ENCODE assay signal across 15 cellular contexts in the genomic region with DNA sequence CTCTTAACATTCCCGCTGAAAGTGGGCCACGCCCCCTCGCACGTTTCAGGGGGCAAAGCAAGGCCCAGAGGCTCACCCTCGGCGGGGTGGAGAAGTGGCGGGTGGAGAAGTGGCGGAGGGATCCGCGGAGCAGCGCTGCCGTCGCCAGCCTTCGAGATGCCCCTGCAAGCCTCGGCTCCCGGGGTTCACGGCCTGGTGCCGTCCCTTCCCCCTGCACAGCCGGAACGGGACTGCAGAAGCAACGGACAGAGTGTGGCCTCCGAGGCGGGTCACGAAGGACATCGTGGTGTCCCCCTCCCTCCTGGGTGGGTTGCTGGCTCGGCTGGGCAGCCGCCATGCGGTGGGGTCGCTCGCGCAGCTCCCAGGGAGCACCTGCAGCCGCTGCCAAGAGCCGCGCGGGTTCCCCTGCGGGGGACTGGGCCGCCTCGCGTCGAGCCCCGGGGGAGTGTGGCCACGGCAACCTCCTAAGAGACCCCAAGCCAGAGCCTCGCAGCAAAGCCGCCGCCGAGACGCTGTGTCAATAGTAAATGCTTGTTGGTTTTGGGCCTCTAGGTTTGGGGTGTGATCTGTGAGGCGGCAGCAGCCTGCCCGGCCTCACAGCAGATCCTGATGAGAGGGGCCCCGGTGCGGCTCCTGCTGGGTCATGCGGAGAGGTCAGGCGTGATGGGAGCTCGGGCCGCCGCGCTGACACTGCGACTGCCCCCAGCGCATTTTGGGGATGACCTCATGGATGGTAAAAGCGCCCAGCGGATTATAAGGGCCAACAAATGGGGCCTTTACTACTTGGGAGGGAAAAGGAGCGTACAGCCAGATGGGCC. TPM values are rescaled to one million over a fixed set of nuclear protein-coding genes. Genes with fewer than 3 reads are reported as not detected.
DNase-seq lines count a peak whose midpoint lies in the region; ATAC-seq and TF ChIP-seq lines count a peak whose summit lies in the region.
"Had no signal": no experiment of that assay in that cellular context is flagged by ENCODE, and none has a peak within 500 bp of the region (broad histone marks: within the 10 kb centered on the region; RNA-seq: fewer than 3 reads in every experiment).

No MANE protein-coding gene starts in this region.

- H3K4me3 ChIP-seq in OCI-LY1 (ENCODE audit: low read depth, low read length, poor library complexity, severe bottlenecking) (no peak overlapping the region), vagina (no peak overlapping the region)
- H3K4me3 ChIP-seq: ascending aorta had no signal

- peak overlapping the region; percentile 93 for H3K27ac ChIP-seq in OCI-LY1 (ENCODE audit: low read depth, low read length, poor library complexity, severe bottlenecking)
- H3K27ac ChIP-seq in vagina = peak overlapping the region; percentile 62
- H3K27ac ChIP-seq: ascending aorta, KMS-11 had no signal

- peaks cover 27 to 49% of the 10 kb centered on the region in 2 donors for H3K4me1 Mint-ChIP-seq in natural killer cell
- H3K4me1 Mint-ChIP-seq in natural killer cell treated with Interleukin-12 subunit alpha and Interleukin-12 subunit beta and Interleukin-15 and Interleukin-18, amount 100 ng/mL, for 72 hours (ENCODE audit: low read depth in 2 of 2) = peaks cover 31 to 39% of the 10 kb centered on the region in 2 donors

- H3K4me1 ChIP-seq in OCI-LY1 (ENCODE audit: insufficient read depth, low read length, severe bottlenecking) (peaks cover 43% of the 10 kb centered on the region), vagina (peaks cover 42% of the 10 kb centered on the region)

- TF ChIP-seq POLR2A in vagina (IDR thresholded peaks at IDR 0.05) = no peak

- TF ChIP-seq CTCF in natural killer cell (IDR thresholded peaks at IDR 0.05) = no peak
- TF ChIP-seq CTCF in OCI-LY1 (IDR thresholded peaks at IDR 0.05; ENCODE audit: low read length) = no peak
- TF ChIP-seq CTCF in vagina (IDR thresholded peaks at IDR 0.05) = no peak

- no peaks in the 10 kb centered on the region for H4K20me1 ChIP-seq in OCI-LY1 (ENCODE audit: insufficient read depth, low read length)

- ATAC-seq in natural killer cell (no peak), GM19023 (IDR thresholded peaks at IDR 0.05; ENCODE audit: unreplicated experiment) (no peak)
- no peak for ATAC-seq in natural killer cell treated with Interleukin-12 subunit alpha and Interleukin-12 subunit beta and Interleukin-15 and Interleukin-18, amount 100 ng/mL, for 72 hours
- ATAC-seq: stimulated activated naive CD8-positive, alpha-beta T cell treated with anti-CD3 and anti-CD28 coated beads, Interleukin-15, amount 100 ng/mL, for 72 hours had no signal

- no peaks in the 10 kb centered on the region for H3F3A ChIP-seq in OCI-LY1 (ENCODE audit: insufficient read depth, low read length)

- no peak overlapping the region; the same call in 1 of the 2 replicates for H3K4me2 ChIP-seq in OCI-LY1 (ENCODE audit: low read length)
- H3K4me2 ChIP-seq: KMS-11 had no signal

- H3K9me3 ChIP-seq in OCI-LY1 (ENCODE audit: low read length) (no peaks in the 10 kb centered on the region), vagina (no peaks in the 10 kb centered on the region)
- H3K9me3 ChIP-seq: ascending aorta had no signal

- no peak overlapping the region for H2AFZ ChIP-seq in OCI-LY1 (ENCODE audit: low read length)

- no peaks in the 10 kb centered on the region for H3K27me3 Mint-ChIP-seq in natural killer cell (ENCODE audit: low read depth in 2 of 2)
- no peaks in the 10 kb centered on the region for H3K27me3 Mint-ChIP-seq in natural killer cell treated with Interleukin-12 subunit alpha and Interleukin-12 subunit beta and Interleukin-15 and Interleukin-18, amount 100 ng/mL, for 72 hours
- H3K27me3 Mint-ChIP-seq: stimulated activated naive CD8-positive, alpha-beta T cell treated with anti-CD3 and anti-CD28 coated beads, Interleukin-15, amount 100 ng/mL, for 72 hours had no signal

- intact Hi-C loops in natural killer cell (cut with micrococcal nuclease) = loop anchor here (5.0 kb wide), 1 partner anchor 150 kb away; the partner anchor contains the start of gene RNF126
- intact Hi-C loops in vagina (cut with DNase I) = no loop called here

- H3K79me2 ChIP-seq in OCI-LY1 (ENCODE audit: insufficient read depth, low read length) = no peaks in the 10 kb centered on the region

- H3K27me3 ChIP-seq in OCI-LY1 (ENCODE audit: insufficient read depth, low read length) (no peaks in the 10 kb centered on the region), vagina (no peaks in the 10 kb centered on the region)
- H3K27me3 ChIP-seq: ascending aorta had no signal

- no peaks in the 10 kb centered on the region for H3K9me3 Mint-ChIP-seq in natural killer cell
- H3K9me3 Mint-ChIP-seq in natural killer cell treated with Interleukin-12 subunit alpha and Interleukin-12 subunit beta and Interleukin-15 and Interleukin-18, amount 100 ng/mL, for 72 hours = no peaks in the 10 kb centered on the region
- H3K9me3 Mint-ChIP-seq: stimulated activated naive CD8-positive, alpha-beta T cell treated with anti-CD3 and anti-CD28 coated beads, Interleukin-15, amount 100 ng/mL, for 72 hours had no signal

- no peak overlapping the region for H3K4me3 Mint-ChIP-seq in natural killer cell
- H3K4me3 Mint-ChIP-seq in natural killer cell treated with Interleukin-12 subunit alpha and Interleukin-12 subunit beta and Interleukin-15 and Interleukin-18, amount 100 ng/mL, for 72 hours = no peak overlapping the region

- H3K9me2 ChIP-seq in OCI-LY1 (ENCODE audit: low read depth, low read length) = no peaks in the 10 kb centered on the region

- peak overlapping the region; percentile 99 to 100 for H3K27ac Mint-ChIP-seq in natural killer cell
- no peak overlapping the region for H3K27ac Mint-ChIP-seq in natural killer cell treated with Interleukin-12 subunit alpha and Interleukin-12 subunit beta and Interleukin-15 and Interleukin-18, amount 100 ng/mL, for 72 hours

- peaks cover 17% of the 10 kb centered on the region for H3K36me3 ChIP-seq in OCI-LY1 (ENCODE audit: insufficient read depth, low read length)
- no peaks in the 10 kb centered on the region for H3K36me3 ChIP-seq in vagina

- no peaks in the 10 kb centered on the region for H3K36me3 Mint-ChIP-seq in natural killer cell
- no peaks in the 10 kb centered on the region for H3K36me3 Mint-ChIP-seq in natural killer cell treated with Interleukin-12 subunit alpha and Interleukin-12 subunit beta and Interleukin-15 and Interleukin-18, amount 100 ng/mL, for 72 hours

- no peak overlapping the region for H3K9ac ChIP-seq in OCI-LY1 (ENCODE audit: low read length)
- H3K9ac ChIP-seq: KMS-11 had no signal

- DNase-seq in natural killer cell (no peak), islet precursor cell (peak; percentile 70), vagina (ENCODE audit: extremely low spot score in 2 of 2) (no peak), H4 (ENCODE audit: low spot score) (no peak), iPS-NIHi11 (ENCODE audit: low spot score) (no peak)
- DNase-seq in natural killer cell treated with Interleukin-12 subunit alpha and Interleukin-12 subunit beta and Interleukin-15 and Interleukin-18, amount 100 ng/mL, for 72 hours (ENCODE audit: low spot score) = no peak
- DNase-seq: activated CD4-positive, CD25-positive, alpha-beta regulatory T cell; activated T-cell treated with anti-CD3 and anti-CD28 coated beads, Interleukin-2, amount 50 U/mL, for 1 hour; NCI-H226; stimulated activated CD4-positive, alpha-beta T cell treated with anti-CD3 and anti-CD28 coated beads, Interleukin-4, amount 100 ng/mL, for 24 hours; stimulated activated naive CD8-positive, alpha-beta T cell treated with anti-CD3 and anti-CD28 coated beads, Interleukin-15, amount 100 ng/mL, for 72 hours had no signal

RNA-seq across cellular contexts. Expression of gene TPGS1, which starts 5.5 kb away (rescaled TPM):
- total RNA-seq in natural killer cell (10 to 100 TPM; 18.7 to 20.6 (median 18.9) TPM), vagina (39.5 TPM)
- total RNA-seq in natural killer cell treated with Interleukin-12 subunit alpha and Interleukin-12 subunit beta and Interleukin-15 and Interleukin-18, amount 100 ng/mL, for 72 hours = 10 to 100 TPM; 16.3 to 17.7 TPM
- 28.3 and 45.8 TPM in 2 replicates for total RNA-seq in H4 (2014; rRNA removed; shearing (Covaris generic))

RNA-seq across cellular contexts. Expression of gene MADCAM1, which starts 16.5 kb away (rescaled TPM):
- under 1 TPM in 2 of 3 donors, not detected in 1; 0.43 to 0.54 TPM for total RNA-seq in natural killer cell
- total RNA-seq in natural killer cell treated with Interleukin-12 subunit alpha and Interleukin-12 subunit beta and Interleukin-15 and Interleukin-18, amount 100 ng/mL, for 72 hours = under 1 TPM in 1 of 2 donors, not detected in 1; 0.33 TPM
- total RNA-seq in vagina = 0.49 TPM
- total RNA-seq in H4 (2014; rRNA removed; shearing (Covaris generic)) = not detected in 2 replicates
- total RNA-seq: ascending aorta had no signal

RNA-seq across cellular contexts. Expression of gene CDC34, which starts 18.8 kb away (rescaled TPM):
- total RNA-seq in natural killer cell (100 to 1,000 TPM in 2 of 3 donors, 10 to 100 TPM in 1; 68.5 to 114 (median 101) TPM), vagina (62.6 TPM)
- 10 to 100 TPM; 46.5 to 73.2 TPM for total RNA-seq in natural killer cell treated with Interleukin-12 subunit alpha and Interleukin-12 subunit beta and Interleukin-15 and Interleukin-18, amount 100 ng/mL, for 72 hours
- 33.2 and 35.7 TPM in 2 replicates for total RNA-seq in H4 (2014; rRNA removed; shearing (Covaris generic))

RNA-seq across cellular contexts. Expression of gene GZMM, which starts 31.1 kb away (rescaled TPM):
- total RNA-seq in natural killer cell (100 to 1,000 TPM; 186 to 286 (median 253) TPM), vagina (not detected)
- 10 to 100 TPM; 34.5 to 49.7 TPM for total RNA-seq in natural killer cell treated with Interleukin-12 subunit alpha and Interleukin-12 subunit beta and Interleukin-15 and Interleukin-18, amount 100 ng/mL, for 72 hours
- not detected in 2 replicates for total RNA-seq in H4 (2014; rRNA removed; shearing (Covaris generic))
- total RNA-seq: ascending aorta had no signal

RNA-seq across cellular contexts. Expression of gene SHC2, which starts 51.9 kb away (rescaled TPM):
- total RNA-seq in natural killer cell (under 1 TPM in 1 of 3 donors, not detected in 2; 0.75 TPM), vagina (26.0 TPM)
- total RNA-seq in natural killer cell treated with Interleukin-12 subunit alpha and Interleukin-12 subunit beta and Interleukin-15 and Interleukin-18, amount 100 ng/mL, for 72 hours = under 1 TPM in 1 of 2 donors, not detected in 1; 0.67 TPM
- 1.4 and 2.0 TPM in 2 replicates for total RNA-seq in H4 (2014; rRNA removed; shearing (Covaris generic))

Comparison
In these comparisons a context has a peak if more than half of its experiments do, and no peak if none do; other contexts are left out.
1. H3K27ac Mint-ChIP-seq: peak in natural killer cell (2 of 2); none in natural killer cell treated with Interleukin-12 subunit alpha and Interleukin-12 subunit beta and Interleukin-15 and Interleukin-18, amount 100 ng/mL, for 72 hours (0 of 2).